Comparison of ENCODE assay signal across 8 cellular contexts in genomic region chr7:140176271-140176701, GRCh38. TPM values are rescaled to one million over a fixed set of nuclear protein-coding genes. Genes with fewer than 3 reads are reported as not detected.
DNase-seq lines count a peak whose midpoint lies in the region; ATAC-seq and TF ChIP-seq lines count a peak whose summit lies in the region.

No MANE protein-coding gene starts in this region.

- peaks cover 7% of the 10 kb centered on the region for H3K27me3 Mint-ChIP-seq in CD4-positive, CD25-positive, alpha-beta regulatory T cell
- peaks cover 14% of the 10 kb centered on the region for H3K27me3 Mint-ChIP-seq in dendritic cell treated with granulocyte-macrophage colony-stimulating factor and Interleukin-4, amounts not matched to agents 40 ng/mL and 50 ng/mL, for 4 days
- H3K27me3 Mint-ChIP-seq in mesothelial cell of epicardium (ENCODE audit: low read depth), result peaks cover 22% of the 10 kb centered on the region

- no peak for TF ChIP-seq CTCF in mesothelial cell of epicardium (IDR thresholded peaks at IDR 0.05; ENCODE audit: unreplicated experiment)

- DNase-seq in CD4-positive, CD25-positive, alpha-beta regulatory T cell, result peak in 1 of 3 donors; percentile 8
- DNase-seq in MG63 (no peak), mesothelial cell of epicardium (ENCODE audit: low spot score in 2 of 2, unreplicated experiment in 2 of 2) (peak in 1 of 2 experiments; percentile 20), sciatic nerve (ENCODE audit: low spot score) (no peak), SW480 (ENCODE audit: low spot score) (no peak)

- H3K36me3 Mint-ChIP-seq in CD4-positive, CD25-positive, alpha-beta regulatory T cell, result no peaks in the 10 kb centered on the region
- H3K36me3 Mint-ChIP-seq in dendritic cell treated with granulocyte-macrophage colony-stimulating factor and Interleukin-4, amounts not matched to agents 40 ng/mL and 50 ng/mL, for 4 days (ENCODE audit: low read depth), result peaks cover 70% of the 10 kb centered on the region
- no peaks in the 10 kb centered on the region for H3K36me3 Mint-ChIP-seq in mesothelial cell of epicardium

- H3K27ac ChIP-seq in CD4-positive, CD25-positive, alpha-beta regulatory T cell (ENCODE audit: insufficient read depth, low read length, poor library complexity, severe bottlenecking), result peak overlapping the region; percentile 89

- H3K4me3 ChIP-seq in CD4-positive, CD25-positive, alpha-beta regulatory T cell (ENCODE audit: low read depth, low read length), result no peak overlapping the region
- H3K4me3 ChIP-seq in MG63, result peak overlapping the region; percentile 59

- H3K4me3 Mint-ChIP-seq in CD4-positive, CD25-positive, alpha-beta regulatory T cell, result peak overlapping the region; percentile 89 to 93 (median 91)
- peak overlapping the region; percentile 76 for H3K4me3 Mint-ChIP-seq in dendritic cell treated with granulocyte-macrophage colony-stimulating factor and Interleukin-4, amounts not matched to agents 40 ng/mL and 50 ng/mL, for 4 days
- peak overlapping the region; percentile 53 for H3K4me3 Mint-ChIP-seq in mesothelial cell of epicardium

- intact Hi-C loops in dendritic cell treated with granulocyte-macrophage colony-stimulating factor and Interleukin-4, amounts not matched to agents 40 ng/mL and 50 ng/mL, for 4 days (cut with micrococcal nuclease), result loop anchor here (2.0 to 5.0 kb wide), 3 partner anchors 35 to 141 kb away; no protein-coding TSS in a partner anchor
- intact Hi-C loops in sciatic nerve (cut with DNase I), result loop anchor here (5.0 kb wide), 1 partner anchor 151 kb away; no protein-coding TSS in a partner anchor

- peaks cover 29 to 43% (median 36%) of the 10 kb centered on the region in 4 donors for H3K4me1 Mint-ChIP-seq in CD4-positive, CD25-positive, alpha-beta regulatory T cell
- H3K4me1 Mint-ChIP-seq in dendritic cell treated with granulocyte-macrophage colony-stimulating factor and Interleukin-4, amounts not matched to agents 40 ng/mL and 50 ng/mL, for 4 days (ENCODE audit: low read depth), result peaks cover 49% of the 10 kb centered on the region
- peaks cover 13% of the 10 kb centered on the region for H3K4me1 Mint-ChIP-seq in mesothelial cell of epicardium

- H3K27me3 ChIP-seq in CD4-positive, CD25-positive, alpha-beta regulatory T cell (ENCODE audit: control insufficient read depth, insufficient read depth, low read length), result peaks cover 3% of the 10 kb centered on the region
- H3K27me3 ChIP-seq in MG63, result no peaks in the 10 kb centered on the region

- peak overlapping the region in 1 of 3 donors; percentile 87 for H3K27ac Mint-ChIP-seq in CD4-positive, CD25-positive, alpha-beta regulatory T cell
- peak overlapping the region; percentile 99 for H3K27ac Mint-ChIP-seq in dendritic cell treated with granulocyte-macrophage colony-stimulating factor and Interleukin-4, amounts not matched to agents 40 ng/mL and 50 ng/mL, for 4 days
- H3K27ac Mint-ChIP-seq in mesothelial cell of epicardium, result no peak overlapping the region

- peaks cover 0 to 2% (median 0%) of the 10 kb centered on the region in 7 donors for H3K9me3 Mint-ChIP-seq in CD4-positive, CD25-positive, alpha-beta regulatory T cell
- H3K9me3 Mint-ChIP-seq in dendritic cell treated with granulocyte-macrophage colony-stimulating factor and Interleukin-4, amounts not matched to agents 40 ng/mL and 50 ng/mL, for 4 days, result peaks cover 13% of the 10 kb centered on the region
- H3K9me3 Mint-ChIP-seq in mesothelial cell of epicardium, result no peaks in the 10 kb centered on the region

- H3K36me3 ChIP-seq in CD4-positive, CD25-positive, alpha-beta regulatory T cell (ENCODE audit: control insufficient read depth, insufficient read depth, low read length), result peaks cover 3% of the 10 kb centered on the region
- H3K36me3 ChIP-seq in MG63, result no peaks in the 10 kb centered on the region

- no peak for ATAC-seq in CD4-positive, CD25-positive, alpha-beta regulatory T cell (ENCODE audit: low read depth in 2 of 2)
- ATAC-seq in GM19467 (IDR thresholded peaks at IDR 0.05; ENCODE audit: unreplicated experiment), result peak; percentile 5
- ATAC-seq in GM18517 (IDR thresholded peaks at IDR 0.05; ENCODE audit: unreplicated experiment), result no peak
- no peak for ATAC-seq in sciatic nerve

- no peaks in the 10 kb centered on the region for H3K9me3 ChIP-seq in CD4-positive, CD25-positive, alpha-beta regulatory T cell (ENCODE audit: control insufficient read depth in 2 of 2, low read length in 2 of 2)
- H3K9me3 ChIP-seq in MG63, result no peaks in the 10 kb centered on the region

- H3K4me1 ChIP-seq in CD4-positive, CD25-positive, alpha-beta regulatory T cell (ENCODE audit: control insufficient read depth, insufficient read depth, low read length, poor library complexity, severe bottlenecking), result peaks cover 21% of the 10 kb centered on the region

RNA-seq across cellular contexts. Expression of gene KDM7A, which starts 0.5 kb away (rescaled TPM):
- 52.0 TPM for total RNA-seq in CD4-positive, CD25-positive, alpha-beta regulatory T cell
- 1 to 10 TPM; 3.2 to 4.9 (median 4.0) TPM for polyA plus RNA-seq in CD4-positive, CD25-positive, alpha-beta regulatory T cell
- 0.39 and 0.46 TPM in 2 replicates for total RNA-seq in MG63 (2014; rRNA removed; shearing (Covaris generic); ENCODE audit: low replicate concordance)
- total RNA-seq in mesothelial cell of epicardium (6.5 to 8.4 TPM (median 6.6 TPM) in 3 replicates), sciatic nerve (24.4 TPM)
